ENCODE assay signal across 1 cellular context in the genomic region with DNA sequence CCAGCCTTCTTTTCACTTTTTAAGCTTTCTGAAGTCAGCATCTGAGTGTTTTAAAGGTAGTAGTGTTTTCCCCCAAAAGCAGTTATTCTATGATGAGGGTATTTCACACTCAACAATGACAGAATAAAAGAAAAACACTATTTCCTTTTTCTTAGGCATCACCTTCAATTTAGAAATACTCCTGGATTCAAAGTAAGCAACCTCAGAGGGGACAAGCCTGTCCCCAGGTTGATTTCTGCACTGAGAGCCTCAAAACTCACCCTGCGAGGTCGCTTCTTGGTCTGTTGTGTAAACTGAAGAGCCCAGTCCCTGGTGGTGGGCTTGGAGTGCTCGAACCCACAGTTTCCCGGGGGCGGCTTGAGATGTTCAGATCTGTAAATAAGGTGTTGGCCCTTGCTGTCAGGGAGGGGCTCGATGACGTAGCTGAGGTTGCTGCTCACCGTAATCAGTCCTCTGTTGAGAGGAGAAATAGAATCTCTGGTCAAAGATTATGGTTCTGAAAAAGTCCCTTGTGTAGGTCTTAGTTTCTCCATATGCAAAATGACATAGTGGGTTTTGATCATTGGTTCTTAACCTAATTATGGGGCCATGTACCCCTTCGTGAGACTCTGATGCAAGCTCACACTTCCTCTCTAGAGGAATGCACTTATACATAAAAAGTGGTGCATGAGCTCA.
TF ChIP-seq lines count a peak whose summit lies in the region.

No MANE protein-coding gene starts in this region.

TF ChIP-seq in GM12878, 131 proteins besides CTCF, POLR2A, EP300 and RAD21 (continued from another document):
- TF ChIP-seq, protein P1, sequence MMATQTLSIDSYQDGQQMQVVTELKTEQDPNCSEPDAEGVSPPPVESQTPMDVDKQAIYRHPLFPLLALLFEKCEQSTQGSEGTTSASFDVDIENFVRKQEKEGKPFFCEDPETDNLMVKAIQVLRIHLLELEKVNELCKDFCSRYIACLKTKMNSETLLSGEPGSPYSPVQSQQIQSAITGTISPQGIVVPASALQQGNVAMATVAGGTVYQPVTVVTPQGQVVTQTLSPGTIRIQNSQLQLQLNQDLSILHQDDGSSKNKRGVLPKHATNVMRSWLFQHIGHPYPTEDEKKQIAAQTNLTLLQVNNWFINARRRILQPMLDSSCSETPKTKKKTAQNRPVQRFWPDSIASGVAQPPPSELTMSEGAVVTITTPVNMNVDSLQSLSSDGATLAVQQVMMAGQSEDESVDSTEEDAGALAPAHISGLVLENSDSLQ (IDR thresholded peaks at IDR 0.05): no peak
- TF ChIP-seq MXI1 (IDR thresholded peaks at IDR 0.05; ENCODE audit: low read depth, low read length) (0 out of 2 replicates have a peak, but pooled peaks have one; percentile 30), SP1 (IDR thresholded peaks at IDR 0.05; ENCODE audit: low read depth, low read length) (peak; percentile 63), RELA (IDR thresholded peaks at IDR 0.05; ENCODE audit: borderline replicate concordance, partially characterized antibody) (peak; percentile 82), KLF5 (IDR thresholded peaks at IDR 0.05; ENCODE audit: partially characterized antibody) (peak; percentile 87), SMARCA5 (IDR thresholded peaks at IDR 0.05) (0 out of 2 replicates have a peak, but pooled peaks have one; percentile 58), ZNF24 (IDR thresholded peaks at IDR 0.05) (0 out of 2 replicates have a peak, but pooled peaks have one; percentile 9), BACH1 (IDR thresholded peaks at IDR 0.05; ENCODE audit: borderline replicate concordance) (no peak), RUNX3 (IDR thresholded peaks at IDR 0.05; ENCODE audit: low read length) (peak; percentile 76), ZNF622 (IDR thresholded peaks at IDR 0.05) (no peak), EGR1 (IDR thresholded peaks at IDR 0.05; ENCODE audit: borderline replicate concordance in 1 of 2, low read depth in 2 of 2, low read length in 2 of 2) (peak in 1 of 2 experiments; percentile 55; a peak in 1 of 3 replicates), IKZF2 (IDR thresholded peaks at IDR 0.05) (peak in 1 of 2 experiments; percentile 57; a peak in 2 of 4 replicates), NFIC (IDR thresholded peaks at IDR 0.05; ENCODE audit: low read depth, low read length) (peak; percentile 51; the same call in 1 of the 2 replicates), CEBPB (IDR thresholded peaks at IDR 0.05; ENCODE audit: borderline replicate concordance in 1 of 2, low read depth in 2 of 2, low read length in 2 of 2) (no peak), SUPT20H (IDR thresholded peaks at IDR 0.05; ENCODE audit: borderline replicate concordance, control insufficient read depth, low read depth, low read length) (no peak), IRF4 (IDR thresholded peaks at IDR 0.05; ENCODE audit: low read depth, low read length) (no peak), CREM (IDR thresholded peaks at IDR 0.05; ENCODE audit: low read depth) (peak; percentile 93), STAT3 (IDR thresholded peaks at IDR 0.05; ENCODE audit: low read depth, low read length) (peak; percentile 81; the same call in 1 of the 2 replicates), FOXM1 (IDR thresholded peaks at IDR 0.05; ENCODE audit: low read depth, low read length) (peak; percentile 45; the same call in 1 of the 2 replicates), JUNB (IDR thresholded peaks at IDR 0.05) (peak; percentile 27; the same call in 1 of the 2 replicates), ZNF274 (IDR thresholded peaks at IDR 0.05; ENCODE audit: insufficient read depth, insufficient read length) (no peak), TBL1XR1 (IDR thresholded peaks at IDR 0.05; ENCODE audit: low read depth, low read length) (peak; percentile 33; the same call in 1 of the 2 replicates), ZNF217 (IDR thresholded peaks at IDR 0.05) (no peak), NFYA (IDR thresholded peaks at IDR 0.05; ENCODE audit: borderline replicate concordance, low read depth, low read length) (no peak), CHD1 (IDR thresholded peaks at IDR 0.05; ENCODE audit: low read depth, low read length) (no peak), NR2F1 (conservative IDR thresholded peaks at IDR 0.05) (peak; percentile 85), ATF7 (IDR thresholded peaks at IDR 0.05; ENCODE audit: low read depth) (peak; percentile 94), ZSCAN29 (IDR thresholded peaks at IDR 0.05) (peak; percentile 22; the same call in 1 of the 2 replicates), PAX5 (IDR thresholded peaks at IDR 0.05; ENCODE audit: borderline replicate concordance, low read depth, low read length) (peak; percentile 75), YY1 (IDR thresholded peaks at IDR 0.05; ENCODE audit: low read depth, low read length) (no peak), MTA3 (IDR thresholded peaks at IDR 0.05; ENCODE audit: borderline replicate concordance, low read length) (no peak)
- TF ChIP-seq, protein P2, sequence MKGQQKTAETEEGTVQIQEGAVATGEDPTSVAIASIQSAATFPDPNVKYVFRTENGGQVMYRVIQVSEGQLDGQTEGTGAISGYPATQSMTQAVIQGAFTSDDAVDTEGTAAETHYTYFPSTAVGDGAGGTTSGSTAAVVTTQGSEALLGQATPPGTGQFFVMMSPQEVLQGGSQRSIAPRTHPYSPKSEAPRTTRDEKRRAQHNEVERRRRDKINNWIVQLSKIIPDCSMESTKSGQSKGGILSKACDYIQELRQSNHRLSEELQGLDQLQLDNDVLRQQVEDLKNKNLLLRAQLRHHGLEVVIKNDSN (IDR thresholded peaks at IDR 0.05; ENCODE audit: borderline replicate concordance, extremely low read length, insufficient read depth, low read depth, low read length): no peak
- TF ChIP-seq, protein P3, sequence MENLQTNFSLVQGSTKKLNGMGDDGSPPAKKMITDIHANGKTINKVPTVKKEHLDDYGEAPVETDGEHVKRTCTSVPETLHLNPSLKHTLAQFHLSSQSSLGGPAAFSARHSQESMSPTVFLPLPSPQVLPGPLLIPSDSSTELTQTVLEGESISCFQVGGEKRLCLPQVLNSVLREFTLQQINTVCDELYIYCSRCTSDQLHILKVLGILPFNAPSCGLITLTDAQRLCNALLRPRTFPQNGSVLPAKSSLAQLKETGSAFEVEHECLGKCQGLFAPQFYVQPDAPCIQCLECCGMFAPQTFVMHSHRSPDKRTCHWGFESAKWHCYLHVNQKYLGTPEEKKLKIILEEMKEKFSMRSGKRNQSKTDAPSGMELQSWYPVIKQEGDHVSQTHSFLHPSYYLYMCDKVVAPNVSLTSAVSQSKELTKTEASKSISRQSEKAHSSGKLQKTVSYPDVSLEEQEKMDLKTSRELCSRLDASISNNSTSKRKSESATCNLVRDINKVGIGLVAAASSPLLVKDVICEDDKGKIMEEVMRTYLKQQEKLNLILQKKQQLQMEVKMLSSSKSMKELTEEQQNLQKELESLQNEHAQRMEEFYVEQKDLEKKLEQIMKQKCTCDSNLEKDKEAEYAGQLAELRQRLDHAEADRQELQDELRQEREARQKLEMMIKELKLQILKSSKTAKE (IDR thresholded peaks at IDR 0.05; ENCODE audit: low read depth, poor library complexity, severe bottlenecking): peak; percentile 45
- TF ChIP-seq, protein P4, sequence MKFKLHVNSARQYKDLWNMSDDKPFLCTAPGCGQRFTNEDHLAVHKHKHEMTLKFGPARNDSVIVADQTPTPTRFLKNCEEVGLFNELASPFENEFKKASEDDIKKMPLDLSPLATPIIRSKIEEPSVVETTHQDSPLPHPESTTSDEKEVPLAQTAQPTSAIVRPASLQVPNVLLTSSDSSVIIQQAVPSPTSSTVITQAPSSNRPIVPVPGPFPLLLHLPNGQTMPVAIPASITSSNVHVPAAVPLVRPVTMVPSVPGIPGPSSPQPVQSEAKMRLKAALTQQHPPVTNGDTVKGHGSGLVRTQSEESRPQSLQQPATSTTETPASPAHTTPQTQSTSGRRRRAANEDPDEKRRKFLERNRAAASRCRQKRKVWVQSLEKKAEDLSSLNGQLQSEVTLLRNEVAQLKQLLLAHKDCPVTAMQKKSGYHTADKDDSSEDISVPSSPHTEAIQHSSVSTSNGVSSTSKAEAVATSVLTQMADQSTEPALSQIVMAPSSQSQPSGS (IDR thresholded peaks at IDR 0.05; ENCODE audit: low read length): peak; percentile 65
- TF ChIP-seq, protein P5, sequence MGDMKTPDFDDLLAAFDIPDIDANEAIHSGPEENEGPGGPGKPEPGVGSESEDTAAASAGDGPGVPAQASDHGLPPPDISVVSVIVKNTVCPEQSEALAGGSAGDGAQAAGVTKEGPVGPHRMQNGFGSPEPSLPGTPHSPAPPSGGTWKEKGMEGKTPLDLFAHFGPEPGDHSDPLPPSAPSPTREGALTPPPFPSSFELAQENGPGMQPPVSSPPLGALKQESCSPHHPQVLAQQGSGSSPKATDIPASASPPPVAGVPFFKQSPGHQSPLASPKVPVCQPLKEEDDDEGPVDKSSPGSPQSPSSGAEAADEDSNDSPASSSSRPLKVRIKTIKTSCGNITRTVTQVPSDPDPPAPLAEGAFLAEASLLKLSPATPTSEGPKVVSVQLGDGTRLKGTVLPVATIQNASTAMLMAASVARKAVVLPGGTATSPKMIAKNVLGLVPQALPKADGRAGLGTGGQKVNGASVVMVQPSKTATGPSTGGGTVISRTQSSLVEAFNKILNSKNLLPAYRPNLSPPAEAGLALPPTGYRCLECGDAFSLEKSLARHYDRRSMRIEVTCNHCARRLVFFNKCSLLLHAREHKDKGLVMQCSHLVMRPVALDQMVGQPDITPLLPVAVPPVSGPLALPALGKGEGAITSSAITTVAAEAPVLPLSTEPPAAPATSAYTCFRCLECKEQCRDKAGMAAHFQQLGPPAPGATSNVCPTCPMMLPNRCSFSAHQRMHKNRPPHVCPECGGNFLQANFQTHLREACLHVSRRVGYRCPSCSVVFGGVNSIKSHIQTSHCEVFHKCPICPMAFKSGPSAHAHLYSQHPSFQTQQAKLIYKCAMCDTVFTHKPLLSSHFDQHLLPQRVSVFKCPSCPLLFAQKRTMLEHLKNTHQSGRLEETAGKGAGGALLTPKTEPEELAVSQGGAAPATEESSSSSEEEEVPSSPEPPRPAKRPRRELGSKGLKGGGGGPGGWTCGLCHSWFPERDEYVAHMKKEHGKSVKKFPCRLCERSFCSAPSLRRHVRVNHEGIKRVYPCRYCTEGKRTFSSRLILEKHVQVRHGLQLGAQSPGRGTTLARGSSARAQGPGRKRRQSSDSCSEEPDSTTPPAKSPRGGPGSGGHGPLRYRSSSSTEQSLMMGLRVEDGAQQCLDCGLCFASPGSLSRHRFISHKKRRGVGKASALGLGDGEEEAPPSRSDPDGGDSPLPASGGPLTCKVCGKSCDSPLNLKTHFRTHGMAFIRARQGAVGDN (IDR thresholded peaks at IDR 0.05): peak; percentile 26; the same call in 1 of the 2 replicates
- TF ChIP-seq, protein P6, sequence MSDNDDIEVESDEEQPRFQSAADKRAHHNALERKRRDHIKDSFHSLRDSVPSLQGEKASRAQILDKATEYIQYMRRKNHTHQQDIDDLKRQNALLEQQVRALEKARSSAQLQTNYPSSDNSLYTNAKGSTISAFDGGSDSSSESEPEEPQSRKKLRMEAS (IDR thresholded peaks at IDR 0.05; ENCODE audit: low read depth, low read length): no peak
- TF ChIP-seq, protein P7, sequence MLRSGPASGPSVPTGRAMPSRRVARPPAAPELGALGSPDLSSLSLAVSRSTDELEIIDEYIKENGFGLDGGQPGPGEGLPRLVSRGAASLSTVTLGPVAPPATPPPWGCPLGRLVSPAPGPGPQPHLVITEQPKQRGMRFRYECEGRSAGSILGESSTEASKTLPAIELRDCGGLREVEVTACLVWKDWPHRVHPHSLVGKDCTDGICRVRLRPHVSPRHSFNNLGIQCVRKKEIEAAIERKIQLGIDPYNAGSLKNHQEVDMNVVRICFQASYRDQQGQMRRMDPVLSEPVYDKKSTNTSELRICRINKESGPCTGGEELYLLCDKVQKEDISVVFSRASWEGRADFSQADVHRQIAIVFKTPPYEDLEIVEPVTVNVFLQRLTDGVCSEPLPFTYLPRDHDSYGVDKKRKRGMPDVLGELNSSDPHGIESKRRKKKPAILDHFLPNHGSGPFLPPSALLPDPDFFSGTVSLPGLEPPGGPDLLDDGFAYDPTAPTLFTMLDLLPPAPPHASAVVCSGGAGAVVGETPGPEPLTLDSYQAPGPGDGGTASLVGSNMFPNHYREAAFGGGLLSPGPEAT (IDR thresholded peaks at IDR 0.05; ENCODE audit: low read depth): peak; percentile 52; the same call in 1 of the 2 replicates
